12 cellular contexts compared by ENCODE assay signal in genomic region chr3:196135693-196136639, GRCh38. TPM values are rescaled to one million over a fixed set of nuclear protein-coding genes. Genes with fewer than 3 reads are reported as not detected.
DNase-seq lines count a peak whose midpoint lies in the region; ATAC-seq, FAIRE-seq and TF ChIP-seq lines count a peak whose summit lies in the region.
"Had no signal": no experiment of that assay in that cellular context is flagged by ENCODE, and none has a peak within 500 bp of the region (broad histone marks: within the 10 kb centered on the region; RNA-seq: fewer than 3 reads in every experiment).

No MANE protein-coding gene starts in this region.

- peaks cover 17% of the 10 kb centered on the region for H3K4me1 Mint-ChIP-seq in activated CD4-positive, alpha-beta T cell treated with anti-CD3 and anti-CD28 coated beads, Interleukin-2, amount 10 ng/mL, durations not matched to agents 7 days and 5 days

- peak overlapping the region; percentile 77 for H3K27ac Mint-ChIP-seq in activated CD4-positive, alpha-beta T cell treated with anti-CD3 and anti-CD28 coated beads, Interleukin-2, amount 10 ng/mL, durations not matched to agents 7 days and 5 days
- H3K27ac Mint-ChIP-seq: activated naive CD8-positive, alpha-beta T cell had no signal

- H2AFZ ChIP-seq in HepG2 (ENCODE audit: low read length) = no peak overlapping the region

- in situ Hi-C loops in HepG2 (cut with HindIII; ENCODE audit: extremely low pct_ligation_motif_present, low pct_unique_long_range_greater_than_20kb) = no loop called here

- TF ChIP-seq EP300 in HepG2 (IDR thresholded peaks at IDR 0.05; ENCODE audit: low read depth in 2 of 2, low read length in 2 of 2) (no peak), HepG2 (CRISPR knock-in tag; IDR thresholded peaks at IDR 0.05; ENCODE audit: borderline replicate concordance) (no peak), upper lobe of left lung (IDR thresholded peaks at IDR 0.05) (peak in 1 of 4 donors; percentile 28)

- H4K20me1 ChIP-seq in HepG2 (ENCODE audit: insufficient read depth, low read length) = no peaks in the 10 kb centered on the region

- H3K9me3 Mint-ChIP-seq in activated CD4-positive, alpha-beta T cell treated with anti-CD3 and anti-CD28 coated beads, Interleukin-2, amount 10 ng/mL, durations not matched to agents 7 days and 5 days = no peaks in the 10 kb centered on the region

- no peaks in the 10 kb centered on the region for H3K27me3 ChIP-seq in breast epithelium
- peaks cover 3 to 16% of the 10 kb centered on the region in 2 experiments; a peak in 3 of 5 replicates for H3K27me3 ChIP-seq in HepG2 (ENCODE audit: control insufficient read depth in 1 of 2, insufficient read depth in 2 of 2, low read length in 2 of 2)
- H3K27me3 ChIP-seq in upper lobe of left lung = no peaks in the 10 kb centered on the region

- no peaks in the 10 kb centered on the region for H3K36me3 Mint-ChIP-seq in activated CD4-positive, alpha-beta T cell treated with anti-CD3 and anti-CD28 coated beads, Interleukin-2, amount 10 ng/mL, durations not matched to agents 7 days and 5 days (ENCODE audit: low read depth)
- H3K36me3 Mint-ChIP-seq: activated naive CD8-positive, alpha-beta T cell had no signal

- no peaks in the 10 kb centered on the region for H3K36me3 ChIP-seq in breast epithelium
- H3K36me3 ChIP-seq in HepG2 (replicated peaks in 1 of 2; ENCODE audit: control insufficient read depth in 1 of 2, insufficient read depth in 2 of 2, low read length in 2 of 2) = no peaks in the 10 kb centered on the region
- H3K36me3 ChIP-seq in upper lobe of left lung = no peaks in the 10 kb centered on the region
- H3K36me3 ChIP-seq: HAP-1 had no signal

- no TSS peak for BruUV-seq in HepG2 (replicated peaks; lab: Mats Ljungman, UMichigan)

- no peak overlapping the region for H3K9ac ChIP-seq in HepG2 (ENCODE audit: insufficient read depth, low read depth, low read length)

- POLR2A ChIA-PET in activated CD4-positive, alpha-beta T cell treated with anti-CD3 and anti-CD28 coated beads, Interleukin-2, amount 10 ng/mL, durations not matched to agents 7 days and 5 days (lab: Charles Lee) = no interaction called here
- POLR2A ChIA-PET in HepG2 (lab: Yijun Ruan, JAX) = no interaction called here

- H3K9me3 ChIP-seq in breast epithelium = no peaks in the 10 kb centered on the region
- H3K9me3 ChIP-seq in HepG2 (ENCODE audit: low read length) = no peaks in the 10 kb centered on the region
- no peaks in the 10 kb centered on the region for H3K9me3 ChIP-seq in upper lobe of left lung
- H3K9me3 ChIP-seq: HAP-1 had no signal

- H3K27me3 Mint-ChIP-seq in activated CD4-positive, alpha-beta T cell treated with anti-CD3 and anti-CD28 coated beads, Interleukin-2, amount 10 ng/mL, durations not matched to agents 7 days and 5 days = peaks cover 3% of the 10 kb centered on the region
- H3K27me3 Mint-ChIP-seq: activated naive CD8-positive, alpha-beta T cell had no signal

- H3K4me3 Mint-ChIP-seq in activated CD4-positive, alpha-beta T cell treated with anti-CD3 and anti-CD28 coated beads, Interleukin-2, amount 10 ng/mL, durations not matched to agents 7 days and 5 days = no peak overlapping the region
- H3K4me3 Mint-ChIP-seq: activated naive CD8-positive, alpha-beta T cell had no signal

- 12% methylated on average over 9 of the region's 12 CpGs for WGBS in HepG2 (ENCODE audit: low lambda C conversion rate)
- WGBS in upper lobe of left lung, 2 donors = 58 to 60% methylated on average over 12 of the region's 12 CpGs

- CTCF ChIA-PET in activated CD4-positive, alpha-beta T cell treated with anti-CD3 and anti-CD28 coated beads, Interleukin-2, amount 10 ng/mL, durations not matched to agents 7 days and 5 days (lab: Charles Lee) = interaction anchor here (0.8 to 1.7 kb wide), 3 partner anchors 17 to 71 kb away, joined by 3 read pairs; no protein-coding TSS in a partner anchor
- CTCF ChIA-PET in HepG2 (lab: Yijun Ruan, JAX; ENCODE audit: low intra/inter-chr PET ratio, low total read pairs) = no interaction called here

- FAIRE-seq in HepG2 (lab: Jason Lieb, UNC) = no peak
- FAIRE-seq: islet of Langerhans had no signal

- ATAC-seq in HepG2 = peak; percentile 86
- peak; percentile 64 to 92 for ATAC-seq in upper lobe of left lung (ENCODE audit: low FRiP score in 2 of 2)

- no peak for DNase-seq in activated CD4-positive, alpha-beta T cell treated with anti-CD3 and anti-CD28 coated beads, Interleukin-2, amount 10 ng/mL, durations not matched to agents 7 days and 5 days
- no peak for DNase-seq in activated CD4-positive, alpha-beta T cell treated with anti-CD3 and anti-CD28 coated beads for 4 hours
- DNase-seq in breast epithelium (ENCODE audit: low spot score in 2 of 2) (peak in 1 of 2 donors; percentile 92), HepG2 (ENCODE audit: low spot score) (no peak), upper lobe of left lung (peak in 1 of 2 donors; percentile 90), NCI-H1048 (lab: John Stamatoyannopoulos, UW) (no peak), foreskin melanocyte (no peak), MV-4-11 (lab: John Stamatoyannopoulos, UW) (no peak)
- DNase-seq: NCI-H1694 treated with DMSO at 0.1 percent for 48 hours had no signal

- TF ChIP-seq RAD21 in HepG2 (CRISPR knock-in tag; IDR thresholded peaks at IDR 0.05) = no peak

- TF ChIP-seq CTCF in breast epithelium (IDR thresholded peaks at IDR 0.05) (no peak), HepG2 (CRISPR knock-in tag; IDR thresholded peaks at IDR 0.05) (no peak), upper lobe of left lung (IDR thresholded peaks at IDR 0.05) (no peak)

- intact Hi-C loops in breast epithelium (cut with DNase I; ENCODE audit: low total_unique reads) = no loop called here
- intact Hi-C loops in HepG2 (cut with micrococcal nuclease; ENCODE audit: unreplicated experiment) = no loop called here

- no peak overlapping the region for H3K4me2 ChIP-seq in HepG2 (ENCODE audit: low read depth, low read length)

- H3K4me3 ChIP-seq in breast epithelium = peak overlapping the region in 1 of 3 donors; percentile 10
- H3K4me3 ChIP-seq in HepG2 (replicated peaks in 1 of 3; ENCODE audit: insufficient read depth in 1 of 3, low read depth in 2 of 3, low read length in 3 of 3) = no peak overlapping the region
- no peak overlapping the region for H3K4me3 ChIP-seq in upper lobe of left lung
- H3K4me3 ChIP-seq: HAP-1 had no signal

- H3K27ac ChIP-seq in breast epithelium (peak overlapping the region; percentile 90 to 91), HepG2 (ENCODE audit: extremely low read length, insufficient read depth, low read length) (no peak overlapping the region), upper lobe of left lung (peak overlapping the region; percentile 24 to 82 (median 72))

- H3K4me1 ChIP-seq in breast epithelium (peaks cover 0 to 10% of the 10 kb centered on the region in 2 donors), HepG2 (ENCODE audit: insufficient read depth, low read length) (peaks cover 7% of the 10 kb centered on the region; the same call in 1 of the 2 replicates), upper lobe of left lung (peaks cover 0 to 11% (median 3%) of the 10 kb centered on the region in 4 donors)
- H3K4me1 ChIP-seq: HAP-1 had no signal

- TF ChIP-seq POLR2A in breast epithelium (IDR thresholded peaks at IDR 0.05) (no peak), HepG2 (IDR thresholded peaks at IDR 0.05; ENCODE audit: insufficient read depth in 1 of 2, low read depth in 2 of 2, low read length in 2 of 2) (no peak), upper lobe of left lung (IDR thresholded peaks at IDR 0.05) (no peak)

- no peaks in the 10 kb centered on the region for H3K79me2 ChIP-seq in HepG2 (ENCODE audit: insufficient read depth, low read length)

TF ChIP-seq in HepG2, 621 proteins besides CTCF, POLR2A, EP300 and RAD21 (continues in another document):
- peak; percentile 69; the same call in 1 of the 2 replicates for TF ChIP-seq THRA (CRISPR knock-in tag; IDR thresholded peaks at IDR 0.05; ENCODE audit: borderline replicate concordance)

RNA-seq across cellular contexts. Expression of gene TFRC, which starts 54.1 kb away (rescaled TPM):
- 100 to 1,000 TPM; 234 to 239 TPM for total RNA-seq in activated CD4-positive, alpha-beta T cell treated with anti-CD3 and anti-CD28 coated beads, Interleukin-2, amount 10 ng/mL, durations not matched to agents 7 days and 5 days
- total RNA-seq in breast epithelium (100 to 1,000 TPM in 1 of 3 donors, 10 to 100 TPM in 2; 57.6 to 116 (median 80.3) TPM), HepG2 (2016; rRNA removed; fragmentation: Illumina TruSeq; extraction: Trizol) (176 and 274 TPM in 2 replicates), upper lobe of left lung (100 to 1,000 TPM in 5 of 6 donors, 10 to 100 TPM in 1; 66.0 to 323 (median 234) TPM)
- 15.6 and 21.1 TPM in 2 replicates for total RNA-seq in HepG2 (2016; cell fraction: cytosol; rRNA removed; fragmentation: Illumina TruSeq; extraction: Trizol; ENCODE audit: low read depth)
- total RNA-seq in HepG2 (2016; cell fraction: insoluble cytoplasmic fraction; rRNA removed; fragmentation: Illumina TruSeq; extraction: Trizol) = 166 and 276 TPM in 2 replicates
- total RNA-seq in HepG2 (2016; cell fraction: membrane; rRNA removed; fragmentation: Illumina TruSeq; extraction: Trizol) = 53.1 and 67.0 TPM in 2 replicates
- total RNA-seq in HepG2 (2016; cell fraction: nucleus; rRNA removed; fragmentation: Illumina TruSeq; extraction: Trizol) = 271 and 302 TPM in 2 replicates
- polyA plus RNA-seq in HepG2 (2011; rRNA removed) = 171 and 188 TPM in 2 replicates
- 78.0 and 140 TPM in 2 replicates for polyA plus RNA-seq in HepG2 (2011; cell fraction: cytosol; rRNA removed)
- polyA plus RNA-seq in HepG2 (2011; cell fraction: nucleus; rRNA removed) = 74.7 and 92.6 TPM in 2 replicates
- 211 and 370 TPM in 2 replicates for polyA plus RNA-seq in HepG2 (2012)
- polyA plus RNA-seq in HepG2 (2016; cell fraction: cytosol; fragmentation: Illumina TruSeq; extraction: Trizol; ENCODE audit: low read depth) = 6.8 and 7.7 TPM in 2 replicates
- polyA plus RNA-seq in HepG2 (2016; cell fraction: insoluble cytoplasmic fraction; fragmentation: Illumina TruSeq; extraction: Trizol; ENCODE audit: low read depth) = 89.1 and 93.4 TPM in 2 replicates
- 20.8 and 24.6 TPM in 2 replicates for polyA plus RNA-seq in HepG2 (2016; cell fraction: membrane; fragmentation: Illumina TruSeq; extraction: Trizol; ENCODE audit: low read depth)
- polyA plus RNA-seq in HepG2 (2016; cell fraction: nucleus; fragmentation: Illumina TruSeq; extraction: Trizol; ENCODE audit: insufficient read depth, low read depth) = 204 and 208 TPM in 2 replicates
- polyA minus RNA-seq in HepG2 (2011; rRNA and poly(A)+ RNA removed; ENCODE audit: low replicate concordance) = 316 and 962 TPM in 2 replicates
- 283 and 359 TPM in 2 replicates for polyA minus RNA-seq in HepG2 (2011; cell fraction: cytosol; rRNA and poly(A)+ RNA removed)
- 377 and 388 TPM in 2 replicates for polyA minus RNA-seq in HepG2 (2011; cell fraction: nucleus; rRNA and poly(A)+ RNA removed)
